ENCODE assay signal across 27 cellular contexts in genomic region chr3:87856126-87856525, GRCh38.
DNase-seq lines count a peak whose midpoint lies in the region; ATAC-seq and TF ChIP-seq lines count a peak whose summit lies in the region.
"Had no signal": no experiment of that assay in that cellular context is flagged by ENCODE, and none has a peak within 500 bp of the region (broad histone marks: within the 10 kb centered on the region; RNA-seq: fewer than 3 reads in every experiment).

No MANE protein-coding gene starts in this region.

- no peak overlapping the region for H3K4me3 ChIP-seq in fibroblast of mammary gland (ENCODE audit: control insufficient read depth, low read depth, low read length)
- no peak overlapping the region for H3K4me3 ChIP-seq in skeletal muscle cell (ENCODE audit: low read depth, low read length)
- no peak overlapping the region for H3K4me3 ChIP-seq in dorsolateral prefrontal cortex
- H3K4me3 ChIP-seq: BLaER1, gastroesophageal sphincter, pancreas, testis had no signal

- TF ChIP-seq CTCF in fibroblast of mammary gland (conservative IDR thresholded peaks at IDR 0.05; ENCODE audit: control insufficient read depth, insufficient read depth, low read depth, low read length) = no peak
- TF ChIP-seq CTCF in dorsolateral prefrontal cortex (IDR thresholded peaks at IDR 0.05 in 54 of 56, conservative IDR thresholded peaks at IDR 0.05 in 2 of 56; ENCODE audit: low read depth in 1 of 56, partially characterized antibody in 56 of 56) = no peak

- H3K27me3 ChIP-seq in dorsolateral prefrontal cortex = no peaks in the 10 kb centered on the region
- H3K27me3 ChIP-seq: BLaER1, gastroesophageal sphincter, pancreas, testis had no signal

- H3K27ac ChIP-seq in dorsolateral prefrontal cortex = no peak overlapping the region
- H3K27ac ChIP-seq: BLaER1, gastroesophageal sphincter, pancreas, testis had no signal

- peak; percentile 16 for DNase-seq in AG20443 (ENCODE audit: low spot score)
- peak; percentile 61 for DNase-seq in LHCN-M2 (ENCODE audit: low read depth)
- DNase-seq in fibroblast of mammary gland (ENCODE audit: low read depth) = peak; percentile 40
- DNase-seq in skeletal muscle cell (ENCODE audit: low read depth) = peak; percentile 22
- no peak for DNase-seq in retina
- DNase-seq in dorsolateral prefrontal cortex = no peak
- no peak for DNase-seq in inferior parietal cortex (ENCODE audit: extremely low spot score)
- DNase-seq: activated CD4-positive, alpha-beta T cell treated with anti-CD3 and anti-CD28 coated beads, Interleukin-2, amount 50 U/mL, for 4 hours; activated naive CD4-positive, alpha-beta T cell; activated naive CD8-positive, alpha-beta T cell treated with anti-CD3 and anti-CD28 coated beads, Interleukin-2, amount 50 U/mL, for 24 hours; activated T-cell treated with anti-CD3 and anti-CD28 coated beads, Interleukin-2, amount 50 U/mL, for 48 hours; central memory CD4-positive, alpha-beta T cell; dermis blood vessel endothelial cell; hippocampal formation; NCI-H1092 treated with DMSO at 0.1 percent for 48 hours; NCI-H1930; NCI-H524 treated with DMSO at 0.1 percent for 48 hours; pancreas; stimulated activated CD4-positive, alpha-beta T cell treated with anti-CD3 and anti-CD28 coated beads, Interleukin-1b, Interleukin-23, amount 100 ng/mL, for 48 hours; stimulated activated naive CD8-positive, alpha-beta T cell treated with anti-CD3 and anti-CD28 coated beads, Interleukin-15, Interleukin-2, amounts not matched to agents 100 U/mL and 50 U/mL, for 24 hours; T-helper 17 cell; testis had no signal

- no peak for ATAC-seq in GM19328 (IDR thresholded peaks at IDR 0.05; ENCODE audit: unreplicated experiment)
- ATAC-seq: activated naive CD8-positive, alpha-beta T cell treated with anti-CD3 and anti-CD28 coated beads, Interleukin-2, amount 50 U/mL, for 24 hours; esophagus mucosa; gastroesophageal sphincter; left lobe of liver; pancreas; stimulated activated naive CD8-positive, alpha-beta T cell treated with anti-CD3 and anti-CD28 coated beads, Interleukin-15, Interleukin-2, amounts not matched to agents 100 U/mL and 50 U/mL, for 24 hours; T-helper 17 cell had no signal

- intact Hi-C loops in dorsolateral prefrontal cortex (cut with DNase I) = no loop called here

Comparison
In these comparisons a context has a peak if more than half of its experiments do, and no peak if none do; other contexts are left out.
1. DNase-seq: peak in AG20443 (single experiment), LHCN-M2 (single experiment), fibroblast of mammary gland (single experiment) and skeletal muscle cell (single experiment); none in retina (single experiment), dorsolateral prefrontal cortex (0 of 10) and inferior parietal cortex (single experiment).